Comparison of ENCODE assay signal across 1 cellular context in the genomic region with DNA sequence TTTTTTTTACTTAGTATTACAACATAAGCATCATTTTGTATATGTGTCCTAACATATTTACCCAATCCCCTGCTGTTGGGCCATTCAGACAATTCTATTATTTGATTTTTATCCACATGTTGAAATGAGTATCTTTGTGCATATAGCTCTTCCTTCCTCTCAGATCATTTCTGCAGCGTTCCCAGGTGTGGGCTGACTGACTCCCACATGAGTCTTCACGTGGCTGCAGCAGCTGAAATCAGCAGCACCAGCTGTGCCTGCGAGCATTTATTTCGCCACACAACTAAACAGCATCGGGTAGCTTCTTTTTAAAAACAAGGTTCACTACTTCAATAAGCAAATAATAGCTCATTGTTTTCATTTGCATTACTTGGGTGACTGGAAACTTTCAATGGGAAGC.
TF ChIP-seq lines count a peak whose summit lies in the region.

No MANE protein-coding gene starts in this region.

TF ChIP-seq in K562, 482 proteins besides CTCF, POLR2A, EP300 and RAD21 (continued from another document and continues in another):
- TF ChIP-seq, protein P1, sequence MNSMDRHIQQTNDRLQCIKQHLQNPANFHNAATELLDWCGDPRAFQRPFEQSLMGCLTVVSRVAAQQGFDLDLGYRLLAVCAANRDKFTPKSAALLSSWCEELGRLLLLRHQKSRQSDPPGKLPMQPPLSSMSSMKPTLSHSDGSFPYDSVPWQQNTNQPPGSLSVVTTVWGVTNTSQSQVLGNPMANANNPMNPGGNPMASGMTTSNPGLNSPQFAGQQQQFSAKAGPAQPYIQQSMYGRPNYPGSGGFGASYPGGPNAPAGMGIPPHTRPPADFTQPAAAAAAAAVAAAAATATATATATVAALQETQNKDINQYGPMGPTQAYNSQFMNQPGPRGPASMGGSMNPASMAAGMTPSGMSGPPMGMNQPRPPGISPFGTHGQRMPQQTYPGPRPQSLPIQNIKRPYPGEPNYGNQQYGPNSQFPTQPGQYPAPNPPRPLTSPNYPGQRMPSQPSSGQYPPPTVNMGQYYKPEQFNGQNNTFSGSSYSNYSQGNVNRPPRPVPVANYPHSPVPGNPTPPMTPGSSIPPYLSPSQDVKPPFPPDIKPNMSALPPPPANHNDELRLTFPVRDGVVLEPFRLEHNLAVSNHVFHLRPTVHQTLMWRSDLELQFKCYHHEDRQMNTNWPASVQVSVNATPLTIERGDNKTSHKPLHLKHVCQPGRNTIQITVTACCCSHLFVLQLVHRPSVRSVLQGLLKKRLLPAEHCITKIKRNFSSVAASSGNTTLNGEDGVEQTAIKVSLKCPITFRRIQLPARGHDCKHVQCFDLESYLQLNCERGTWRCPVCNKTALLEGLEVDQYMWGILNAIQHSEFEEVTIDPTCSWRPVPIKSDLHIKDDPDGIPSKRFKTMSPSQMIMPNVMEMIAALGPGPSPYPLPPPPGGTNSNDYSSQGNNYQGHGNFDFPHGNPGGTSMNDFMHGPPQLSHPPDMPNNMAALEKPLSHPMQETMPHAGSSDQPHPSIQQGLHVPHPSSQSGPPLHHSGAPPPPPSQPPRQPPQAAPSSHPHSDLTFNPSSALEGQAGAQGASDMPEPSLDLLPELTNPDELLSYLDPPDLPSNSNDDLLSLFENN (IDR thresholded peaks at IDR 0.05; ENCODE audit: low read depth in 2 of 2, low read length in 2 of 2), result no peak
- TF ChIP-seq, protein P2, sequence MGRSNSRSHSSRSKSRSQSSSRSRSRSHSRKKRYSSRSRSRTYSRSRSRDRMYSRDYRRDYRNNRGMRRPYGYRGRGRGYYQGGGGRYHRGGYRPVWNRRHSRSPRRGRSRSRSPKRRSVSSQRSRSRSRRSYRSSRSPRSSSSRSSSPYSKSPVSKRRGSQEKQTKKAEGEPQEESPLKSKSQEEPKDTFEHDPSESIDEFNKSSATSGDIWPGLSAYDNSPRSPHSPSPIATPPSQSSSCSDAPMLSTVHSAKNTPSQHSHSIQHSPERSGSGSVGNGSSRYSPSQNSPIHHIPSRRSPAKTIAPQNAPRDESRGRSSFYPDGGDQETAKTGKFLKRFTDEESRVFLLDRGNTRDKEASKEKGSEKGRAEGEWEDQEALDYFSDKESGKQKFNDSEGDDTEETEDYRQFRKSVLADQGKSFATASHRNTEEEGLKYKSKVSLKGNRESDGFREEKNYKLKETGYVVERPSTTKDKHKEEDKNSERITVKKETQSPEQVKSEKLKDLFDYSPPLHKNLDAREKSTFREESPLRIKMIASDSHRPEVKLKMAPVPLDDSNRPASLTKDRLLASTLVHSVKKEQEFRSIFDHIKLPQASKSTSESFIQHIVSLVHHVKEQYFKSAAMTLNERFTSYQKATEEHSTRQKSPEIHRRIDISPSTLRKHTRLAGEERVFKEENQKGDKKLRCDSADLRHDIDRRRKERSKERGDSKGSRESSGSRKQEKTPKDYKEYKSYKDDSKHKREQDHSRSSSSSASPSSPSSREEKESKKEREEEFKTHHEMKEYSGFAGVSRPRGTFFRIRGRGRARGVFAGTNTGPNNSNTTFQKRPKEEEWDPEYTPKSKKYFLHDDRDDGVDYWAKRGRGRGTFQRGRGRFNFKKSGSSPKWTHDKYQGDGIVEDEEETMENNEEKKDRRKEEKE (IDR thresholded peaks at IDR 0.05; ENCODE audit: borderline replicate concordance in 1 of 2, control insufficient read depth in 1 of 2, low read depth in 2 of 2, low read length in 1 of 2), result no peak
- TF ChIP-seq, protein P3, sequence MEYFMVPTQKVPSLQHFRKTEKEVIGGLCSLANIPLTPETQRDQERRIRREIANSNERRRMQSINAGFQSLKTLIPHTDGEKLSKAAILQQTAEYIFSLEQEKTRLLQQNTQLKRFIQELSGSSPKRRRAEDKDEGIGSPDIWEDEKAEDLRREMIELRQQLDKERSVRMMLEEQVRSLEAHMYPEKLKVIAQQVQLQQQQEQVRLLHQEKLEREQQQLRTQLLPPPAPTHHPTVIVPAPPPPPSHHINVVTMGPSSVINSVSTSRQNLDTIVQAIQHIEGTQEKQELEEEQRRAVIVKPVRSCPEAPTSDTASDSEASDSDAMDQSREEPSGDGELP (CRISPR knock-in tag; IDR thresholded peaks at IDR 0.05; ENCODE audit: borderline replicate concordance), result peak; percentile 61; the same call in 1 of the 2 replicates
- TF ChIP-seq SMARCE1 (IDR thresholded peaks at IDR 0.05) (no peak), MCM2 (IDR thresholded peaks at IDR 0.05; ENCODE audit: low read depth) (no peak), CEBPB (tag; IDR thresholded peaks at IDR 0.05) (peak; percentile 42; the same call in 1 of the 2 replicates), CBFA2T2 (conservative IDR thresholded peaks at IDR 0.05) (peak; percentile 75), RBM14 (IDR thresholded peaks at IDR 0.05; ENCODE audit: borderline replicate concordance, insufficient read depth, low read depth, low read length) (no peak), KLF16 (IDR thresholded peaks at IDR 0.05) (0 out of 2 replicates have a peak, but pooled peaks have one; percentile 11), ZNF766 (CRISPR knock-in tag; conservative IDR thresholded peaks at IDR 0.05) (no peak), SAFB2 (IDR thresholded peaks at IDR 0.05; ENCODE audit: borderline replicate concordance, low read depth, low read length, severe bottlenecking) (no peak), HDAC3 (IDR thresholded peaks at IDR 0.05; ENCODE audit: borderline replicate concordance, partially characterized antibody) (no peak), KDM4B (IDR thresholded peaks at IDR 0.05; ENCODE audit: borderline replicate concordance in 2 of 2, low read depth in 1 of 2) (no peak), HMG20B (CRISPR knock-in tag; IDR thresholded peaks at IDR 0.05) (no peak), SAP30 (IDR thresholded peaks at IDR 0.05; ENCODE audit: borderline replicate concordance, insufficient read depth, low read depth, low read length, poor library complexity, severe bottlenecking) (no peak), LARP7 (IDR thresholded peaks at IDR 0.05) (no peak), L3MBTL2 (IDR thresholded peaks at IDR 0.05) (0 out of 2 replicates have a peak, but pooled peaks have one; percentile 19), ZNF431 (CRISPR knock-in tag; IDR thresholded peaks at IDR 0.05) (no peak), DPF2 (IDR thresholded peaks at IDR 0.05) (peak; percentile 11; the same call in 1 of the 2 replicates), ARID1B (IDR thresholded peaks at IDR 0.05) (peak; percentile 37), MTF1 (CRISPR knock-in tag; IDR thresholded peaks at IDR 0.05; ENCODE audit: borderline replicate concordance) (no peak), NR2C2 (CRISPR knock-in tag; IDR thresholded peaks at IDR 0.05) (no peak), NR2C2 (tag; IDR thresholded peaks at IDR 0.05) (no peak), DMBX1 (CRISPR knock-in tag; IDR thresholded peaks at IDR 0.05; ENCODE audit: borderline replicate concordance) (no peak), ZSCAN29 (IDR thresholded peaks at IDR 0.05) (no peak), HIVEP1 (CRISPR knock-in tag; IDR thresholded peaks at IDR 0.05) (no peak), FUS (optimal IDR thresholded peaks at IDR 0.05; ENCODE audit: low read depth, low read length) (no peak), NFE2L1 (tag; IDR thresholded peaks at IDR 0.05; ENCODE audit: borderline replicate concordance, low read depth) (no peak), BCL6 (CRISPR knock-in tag; IDR thresholded peaks at IDR 0.05) (no peak), TAF1 (IDR thresholded peaks at IDR 0.05; ENCODE audit: control insufficient read depth, extremely low read depth, insufficient read depth, low read length, severe bottlenecking) (no peak), MTA2 (IDR thresholded peaks at IDR 0.05; ENCODE audit: low read depth) (peak; percentile 38; the same call in 1 of the 2 replicates), PCBP1 (IDR thresholded peaks at IDR 0.05; ENCODE audit: low read depth, low read length, poor library complexity, severe bottlenecking) (no peak)
- TF ChIP-seq, protein P4, sequence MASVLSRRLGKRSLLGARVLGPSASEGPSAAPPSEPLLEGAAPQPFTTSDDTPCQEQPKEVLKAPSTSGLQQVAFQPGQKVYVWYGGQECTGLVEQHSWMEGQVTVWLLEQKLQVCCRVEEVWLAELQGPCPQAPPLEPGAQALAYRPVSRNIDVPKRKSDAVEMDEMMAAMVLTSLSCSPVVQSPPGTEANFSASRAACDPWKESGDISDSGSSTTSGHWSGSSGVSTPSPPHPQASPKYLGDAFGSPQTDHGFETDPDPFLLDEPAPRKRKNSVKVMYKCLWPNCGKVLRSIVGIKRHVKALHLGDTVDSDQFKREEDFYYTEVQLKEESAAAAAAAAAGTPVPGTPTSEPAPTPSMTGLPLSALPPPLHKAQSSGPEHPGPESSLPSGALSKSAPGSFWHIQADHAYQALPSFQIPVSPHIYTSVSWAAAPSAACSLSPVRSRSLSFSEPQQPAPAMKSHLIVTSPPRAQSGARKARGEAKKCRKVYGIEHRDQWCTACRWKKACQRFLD (CRISPR knock-in tag; IDR thresholded peaks at IDR 0.05), result no peak
- TF ChIP-seq, protein P5, sequence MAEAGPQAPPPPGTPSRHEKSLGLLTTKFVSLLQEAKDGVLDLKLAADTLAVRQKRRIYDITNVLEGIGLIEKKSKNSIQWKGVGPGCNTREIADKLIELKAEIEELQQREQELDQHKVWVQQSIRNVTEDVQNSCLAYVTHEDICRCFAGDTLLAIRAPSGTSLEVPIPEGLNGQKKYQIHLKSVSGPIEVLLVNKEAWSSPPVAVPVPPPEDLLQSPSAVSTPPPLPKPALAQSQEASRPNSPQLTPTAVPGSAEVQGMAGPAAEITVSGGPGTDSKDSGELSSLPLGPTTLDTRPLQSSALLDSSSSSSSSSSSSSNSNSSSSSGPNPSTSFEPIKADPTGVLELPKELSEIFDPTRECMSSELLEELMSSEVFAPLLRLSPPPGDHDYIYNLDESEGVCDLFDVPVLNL (CRISPR knock-in tag; IDR thresholded peaks at IDR 0.05; ENCODE audit: low read depth), result no peak
- TF ChIP-seq, protein P6, sequence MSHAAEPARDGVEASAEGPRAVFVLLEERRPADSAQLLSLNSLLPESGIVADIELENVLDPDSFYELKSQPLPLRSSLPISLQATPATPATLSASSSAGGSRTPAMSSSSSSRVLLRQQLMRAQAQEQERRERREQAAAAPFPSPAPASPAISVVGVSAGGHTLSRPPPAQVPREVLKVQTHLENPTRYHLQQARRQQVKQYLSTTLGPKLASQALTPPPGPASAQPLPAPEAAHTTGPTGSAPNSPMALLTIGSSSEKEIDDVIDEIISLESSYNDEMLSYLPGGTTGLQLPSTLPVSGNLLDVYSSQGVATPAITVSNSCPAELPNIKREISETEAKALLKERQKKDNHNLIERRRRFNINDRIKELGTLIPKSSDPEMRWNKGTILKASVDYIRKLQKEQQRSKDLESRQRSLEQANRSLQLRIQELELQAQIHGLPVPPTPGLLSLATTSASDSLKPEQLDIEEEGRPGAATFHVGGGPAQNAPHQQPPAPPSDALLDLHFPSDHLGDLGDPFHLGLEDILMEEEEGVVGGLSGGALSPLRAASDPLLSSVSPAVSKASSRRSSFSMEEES (CRISPR knock-in tag; IDR thresholded peaks at IDR 0.05), result no peak
- TF ChIP-seq, protein P7, sequence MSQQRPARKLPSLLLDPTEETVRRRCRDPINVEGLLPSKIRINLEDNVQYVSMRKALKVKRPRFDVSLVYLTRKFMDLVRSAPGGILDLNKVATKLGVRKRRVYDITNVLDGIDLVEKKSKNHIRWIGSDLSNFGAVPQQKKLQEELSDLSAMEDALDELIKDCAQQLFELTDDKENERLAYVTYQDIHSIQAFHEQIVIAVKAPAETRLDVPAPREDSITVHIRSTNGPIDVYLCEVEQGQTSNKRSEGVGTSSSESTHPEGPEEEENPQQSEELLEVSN (IDR thresholded peaks at IDR 0.05; ENCODE audit: borderline replicate concordance in 1 of 2, extremely low read depth in 1 of 2, insufficient read depth in 1 of 2, insufficient read length in 1 of 2, low read depth in 1 of 2, low read length in 1 of 2, poor library complexity in 1 of 2, severe bottlenecking in 1 of 2), result peak in 1 of 2 experiments; percentile 17
- TF ChIP-seq, protein P8, sequence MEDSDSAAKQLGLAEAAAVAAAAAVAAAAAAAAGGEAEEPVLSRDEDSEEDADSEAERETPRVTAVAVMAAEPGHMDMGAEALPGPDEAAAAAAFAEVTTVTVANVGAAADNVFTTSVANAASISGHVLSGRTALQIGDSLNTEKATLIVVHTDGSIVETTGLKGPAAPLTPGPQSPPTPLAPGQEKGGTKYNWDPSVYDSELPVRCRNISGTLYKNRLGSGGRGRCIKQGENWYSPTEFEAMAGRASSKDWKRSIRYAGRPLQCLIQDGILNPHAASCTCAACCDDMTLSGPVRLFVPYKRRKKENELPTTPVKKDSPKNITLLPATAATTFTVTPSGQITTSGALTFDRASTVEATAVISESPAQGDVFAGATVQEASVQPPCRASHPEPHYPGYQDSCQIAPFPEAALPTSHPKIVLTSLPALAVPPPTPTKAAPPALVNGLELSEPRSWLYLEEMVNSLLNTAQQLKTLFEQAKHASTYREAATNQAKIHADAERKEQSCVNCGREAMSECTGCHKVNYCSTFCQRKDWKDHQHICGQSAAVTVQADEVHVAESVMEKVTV (CRISPR knock-in tag; IDR thresholded peaks at IDR 0.05), result no peak
- TF ChIP-seq, protein P9, sequence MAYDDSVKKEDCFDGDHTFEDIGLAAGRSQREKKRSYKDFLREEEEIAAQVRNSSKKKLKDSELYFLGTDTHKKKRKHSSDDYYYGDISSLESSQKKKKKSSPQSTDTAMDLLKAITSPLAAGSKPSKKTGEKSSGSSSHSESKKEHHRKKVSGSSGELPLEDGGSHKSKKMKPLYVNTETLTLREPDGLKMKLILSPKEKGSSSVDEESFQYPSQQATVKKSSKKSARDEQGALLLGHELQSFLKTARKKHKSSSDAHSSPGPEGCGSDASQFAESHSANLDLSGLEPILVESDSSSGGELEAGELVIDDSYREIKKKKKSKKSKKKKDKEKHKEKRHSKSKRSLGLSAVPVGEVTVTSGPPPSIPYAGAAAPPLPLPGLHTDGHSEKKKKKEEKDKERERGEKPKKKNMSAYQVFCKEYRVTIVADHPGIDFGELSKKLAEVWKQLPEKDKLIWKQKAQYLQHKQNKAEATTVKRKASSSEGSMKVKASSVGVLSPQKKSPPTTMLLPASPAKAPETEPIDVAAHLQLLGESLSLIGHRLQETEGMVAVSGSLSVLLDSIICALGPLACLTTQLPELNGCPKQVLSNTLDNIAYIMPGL (CRISPR knock-in tag; IDR thresholded peaks at IDR 0.05), result no peak
- TF ChIP-seq, protein P10, sequence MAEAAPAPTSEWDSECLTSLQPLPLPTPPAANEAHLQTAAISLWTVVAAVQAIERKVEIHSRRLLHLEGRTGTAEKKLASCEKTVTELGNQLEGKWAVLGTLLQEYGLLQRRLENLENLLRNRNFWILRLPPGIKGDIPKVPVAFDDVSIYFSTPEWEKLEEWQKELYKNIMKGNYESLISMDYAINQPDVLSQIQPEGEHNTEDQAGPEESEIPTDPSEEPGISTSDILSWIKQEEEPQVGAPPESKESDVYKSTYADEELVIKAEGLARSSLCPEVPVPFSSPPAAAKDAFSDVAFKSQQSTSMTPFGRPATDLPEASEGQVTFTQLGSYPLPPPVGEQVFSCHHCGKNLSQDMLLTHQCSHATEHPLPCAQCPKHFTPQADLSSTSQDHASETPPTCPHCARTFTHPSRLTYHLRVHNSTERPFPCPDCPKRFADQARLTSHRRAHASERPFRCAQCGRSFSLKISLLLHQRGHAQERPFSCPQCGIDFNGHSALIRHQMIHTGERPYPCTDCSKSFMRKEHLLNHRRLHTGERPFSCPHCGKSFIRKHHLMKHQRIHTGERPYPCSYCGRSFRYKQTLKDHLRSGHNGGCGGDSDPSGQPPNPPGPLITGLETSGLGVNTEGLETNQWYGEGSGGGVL (CRISPR knock-in tag; IDR thresholded peaks at IDR 0.05), result no peak
